Comparison of ENCODE assay signal across 1 cellular context in the genomic region with DNA sequence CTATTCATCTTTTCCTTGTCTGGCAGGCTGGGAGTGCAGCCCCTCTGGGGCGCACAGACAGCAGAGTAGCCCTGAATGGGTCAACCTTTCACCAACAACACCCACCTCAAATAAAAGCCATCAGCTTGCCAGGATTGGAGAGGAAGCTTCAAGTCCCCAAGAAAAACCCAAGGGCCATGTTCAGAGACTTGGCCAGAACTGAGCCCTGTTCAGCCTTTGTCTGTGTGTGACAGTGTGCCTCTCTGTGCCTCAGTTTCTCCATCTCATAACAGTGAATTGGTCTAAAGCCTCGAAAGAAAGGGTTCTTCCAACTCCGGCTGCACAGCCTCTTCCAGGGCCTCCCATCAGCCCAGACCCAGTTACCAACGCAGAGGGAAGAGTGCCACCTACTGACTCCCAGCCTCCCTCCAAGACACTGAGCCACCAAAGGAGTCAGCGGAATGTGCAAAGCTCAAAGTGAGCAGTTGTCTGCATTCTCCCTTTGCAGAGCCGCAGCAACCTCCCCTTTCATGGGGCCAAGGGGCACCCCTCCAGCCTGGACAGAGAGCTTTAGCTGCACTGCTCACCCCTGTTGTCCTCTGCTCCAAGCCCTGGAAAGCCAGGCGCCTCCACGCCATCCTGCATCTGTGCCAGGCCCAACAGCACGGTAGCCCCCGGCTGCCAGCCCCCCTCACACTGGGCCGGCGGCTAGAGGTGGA.
TF ChIP-seq lines count a peak whose summit lies in the region.

No MANE protein-coding gene starts in this region.

TF ChIP-seq in HepG2, 621 proteins besides CTCF, POLR2A, EP300 and RAD21 (continued from another document and continues in another):
- TF ChIP-seq ASH2L (IDR thresholded peaks at IDR 0.05; ENCODE audit: insufficient read length, low read depth, low read length) (no peak), ZNF878 (CRISPR knock-in tag; IDR thresholded peaks at IDR 0.05) (no peak), NR1H2 (CRISPR knock-in tag; IDR thresholded peaks at IDR 0.05; ENCODE audit: borderline replicate concordance, low read depth) (no peak), ZBTB40 (IDR thresholded peaks at IDR 0.05) (no peak), ZBTB40 (CRISPR knock-in tag; IDR thresholded peaks at IDR 0.05) (0 out of 2 replicates have a peak, but pooled peaks have one; percentile 8), ZNF589 (CRISPR knock-in tag; conservative IDR thresholded peaks at IDR 0.05) (no peak), ZNF629 (CRISPR knock-in tag; conservative IDR thresholded peaks at IDR 0.05) (no peak), ZNF605 (CRISPR knock-in tag; IDR thresholded peaks at IDR 0.05) (no peak), MAFG (CRISPR knock-in tag; IDR thresholded peaks at IDR 0.05) (0 out of 2 replicates have a peak, but pooled peaks have one; percentile 1), ZBTB7A (CRISPR knock-in tag; IDR thresholded peaks at IDR 0.05) (no peak), CSRNP1 (CRISPR knock-in tag; IDR thresholded peaks at IDR 0.05) (no peak), ZNF790 (CRISPR knock-in tag; IDR thresholded peaks at IDR 0.05; ENCODE audit: borderline replicate concordance) (no peak), IKZF4 (CRISPR knock-in tag; IDR thresholded peaks at IDR 0.05; ENCODE audit: borderline replicate concordance, low read depth, not compliant biosample characterization) (no peak), ZNF879 (CRISPR knock-in tag; IDR thresholded peaks at IDR 0.05) (no peak), KDM3A (CRISPR knock-in tag; IDR thresholded peaks at IDR 0.05; ENCODE audit: low read depth) (no peak), PREB (CRISPR knock-in tag; IDR thresholded peaks at IDR 0.05) (no peak), ZNF484 (CRISPR knock-in tag; IDR thresholded peaks at IDR 0.05; ENCODE audit: borderline replicate concordance, low read depth) (no peak)
- TF ChIP-seq, protein P1, sequence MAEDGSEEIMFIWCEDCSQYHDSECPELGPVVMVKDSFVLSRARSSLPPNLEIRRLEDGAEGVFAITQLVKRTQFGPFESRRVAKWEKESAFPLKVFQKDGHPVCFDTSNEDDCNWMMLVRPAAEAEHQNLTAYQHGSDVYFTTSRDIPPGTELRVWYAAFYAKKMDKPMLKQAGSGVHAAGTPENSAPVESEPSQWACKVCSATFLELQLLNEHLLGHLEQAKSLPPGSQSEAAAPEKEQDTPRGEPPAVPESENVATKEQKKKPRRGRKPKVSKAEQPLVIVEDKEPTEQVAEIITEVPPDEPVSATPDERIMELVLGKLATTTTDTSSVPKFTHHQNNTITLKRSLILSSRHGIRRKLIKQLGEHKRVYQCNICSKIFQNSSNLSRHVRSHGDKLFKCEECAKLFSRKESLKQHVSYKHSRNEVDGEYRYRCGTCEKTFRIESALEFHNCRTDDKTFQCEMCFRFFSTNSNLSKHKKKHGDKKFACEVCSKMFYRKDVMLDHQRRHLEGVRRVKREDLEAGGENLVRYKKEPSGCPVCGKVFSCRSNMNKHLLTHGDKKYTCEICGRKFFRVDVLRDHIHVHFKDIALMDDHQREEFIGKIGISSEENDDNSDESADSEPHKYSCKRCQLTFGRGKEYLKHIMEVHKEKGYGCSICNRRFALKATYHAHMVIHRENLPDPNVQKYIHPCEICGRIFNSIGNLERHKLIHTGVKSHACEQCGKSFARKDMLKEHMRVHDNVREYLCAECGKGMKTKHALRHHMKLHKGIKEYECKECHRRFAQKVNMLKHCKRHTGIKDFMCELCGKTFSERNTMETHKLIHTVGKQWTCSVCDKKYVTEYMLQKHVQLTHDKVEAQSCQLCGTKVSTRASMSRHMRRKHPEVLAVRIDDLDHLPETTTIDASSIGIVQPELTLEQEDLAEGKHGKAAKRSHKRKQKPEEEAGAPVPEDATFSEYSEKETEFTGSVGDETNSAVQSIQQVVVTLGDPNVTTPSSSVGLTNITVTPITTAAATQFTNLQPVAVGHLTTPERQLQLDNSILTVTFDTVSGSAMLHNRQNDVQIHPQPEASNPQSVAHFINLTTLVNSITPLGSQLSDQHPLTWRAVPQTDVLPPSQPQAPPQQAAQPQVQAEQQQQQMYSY (CRISPR knock-in tag; IDR thresholded peaks at IDR 0.05) = no peak
- TF ChIP-seq, protein P2, sequence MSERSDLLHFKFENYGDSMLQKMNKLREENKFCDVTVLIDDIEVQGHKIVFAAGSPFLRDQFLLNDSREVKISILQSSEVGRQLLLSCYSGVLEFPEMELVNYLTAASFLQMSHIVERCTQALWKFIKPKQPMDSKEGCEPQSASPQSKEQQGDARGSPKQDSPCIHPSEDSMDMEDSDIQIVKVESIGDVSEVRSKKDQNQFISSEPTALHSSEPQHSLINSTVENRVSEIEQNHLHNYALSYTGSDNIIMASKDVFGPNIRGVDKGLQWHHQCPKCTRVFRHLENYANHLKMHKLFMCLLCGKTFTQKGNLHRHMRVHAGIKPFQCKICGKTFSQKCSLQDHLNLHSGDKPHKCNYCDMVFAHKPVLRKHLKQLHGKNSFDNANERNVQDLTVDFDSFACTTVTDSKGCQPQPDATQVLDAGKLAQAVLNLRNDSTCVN (CRISPR knock-in tag; IDR thresholded peaks at IDR 0.05; ENCODE audit: borderline replicate concordance) = no peak
- TF ChIP-seq, protein P3, sequence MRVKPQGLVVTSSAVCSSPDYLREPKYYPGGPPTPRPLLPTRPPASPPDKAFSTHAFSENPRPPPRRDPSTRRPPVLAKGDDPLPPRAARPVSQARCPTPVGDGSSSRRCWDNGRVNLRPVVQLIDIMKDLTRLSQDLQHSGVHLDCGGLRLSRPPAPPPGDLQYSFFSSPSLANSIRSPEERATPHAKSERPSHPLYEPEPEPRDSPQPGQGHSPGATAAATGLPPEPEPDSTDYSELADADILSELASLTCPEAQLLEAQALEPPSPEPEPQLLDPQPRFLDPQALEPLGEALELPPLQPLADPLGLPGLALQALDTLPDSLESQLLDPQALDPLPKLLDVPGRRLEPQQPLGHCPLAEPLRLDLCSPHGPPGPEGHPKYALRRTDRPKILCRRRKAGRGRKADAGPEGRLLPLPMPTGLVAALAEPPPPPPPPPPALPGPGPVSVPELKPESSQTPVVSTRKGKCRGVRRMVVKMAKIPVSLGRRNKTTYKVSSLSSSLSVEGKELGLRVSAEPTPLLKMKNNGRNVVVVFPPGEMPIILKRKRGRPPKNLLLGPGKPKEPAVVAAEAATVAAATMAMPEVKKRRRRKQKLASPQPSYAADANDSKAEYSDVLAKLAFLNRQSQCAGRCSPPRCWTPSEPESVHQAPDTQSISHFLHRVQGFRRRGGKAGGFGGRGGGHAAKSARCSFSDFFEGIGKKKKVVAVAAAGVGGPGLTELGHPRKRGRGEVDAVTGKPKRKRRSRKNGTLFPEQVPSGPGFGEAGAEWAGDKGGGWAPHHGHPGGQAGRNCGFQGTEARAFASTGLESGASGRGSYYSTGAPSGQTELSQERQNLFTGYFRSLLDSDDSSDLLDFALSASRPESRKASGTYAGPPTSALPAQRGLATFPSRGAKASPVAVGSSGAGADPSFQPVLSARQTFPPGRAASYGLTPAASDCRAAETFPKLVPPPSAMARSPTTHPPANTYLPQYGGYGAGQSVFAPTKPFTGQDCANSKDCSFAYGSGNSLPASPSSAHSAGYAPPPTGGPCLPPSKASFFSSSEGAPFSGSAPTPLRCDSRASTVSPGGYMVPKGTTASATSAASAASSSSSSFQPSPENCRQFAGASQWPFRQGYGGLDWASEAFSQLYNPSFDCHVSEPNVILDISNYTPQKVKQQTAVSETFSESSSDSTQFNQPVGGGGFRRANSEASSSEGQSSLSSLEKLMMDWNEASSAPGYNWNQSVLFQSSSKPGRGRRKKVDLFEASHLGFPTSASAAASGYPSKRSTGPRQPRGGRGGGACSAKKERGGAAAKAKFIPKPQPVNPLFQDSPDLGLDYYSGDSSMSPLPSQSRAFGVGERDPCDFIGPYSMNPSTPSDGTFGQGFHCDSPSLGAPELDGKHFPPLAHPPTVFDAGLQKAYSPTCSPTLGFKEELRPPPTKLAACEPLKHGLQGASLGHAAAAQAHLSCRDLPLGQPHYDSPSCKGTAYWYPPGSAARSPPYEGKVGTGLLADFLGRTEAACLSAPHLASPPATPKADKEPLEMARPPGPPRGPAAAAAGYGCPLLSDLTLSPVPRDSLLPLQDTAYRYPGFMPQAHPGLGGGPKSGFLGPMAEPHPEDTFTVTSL (CRISPR knock-in tag; IDR thresholded peaks at IDR 0.05; ENCODE audit: borderline replicate concordance) = no peak
- TF ChIP-seq, protein P4, sequence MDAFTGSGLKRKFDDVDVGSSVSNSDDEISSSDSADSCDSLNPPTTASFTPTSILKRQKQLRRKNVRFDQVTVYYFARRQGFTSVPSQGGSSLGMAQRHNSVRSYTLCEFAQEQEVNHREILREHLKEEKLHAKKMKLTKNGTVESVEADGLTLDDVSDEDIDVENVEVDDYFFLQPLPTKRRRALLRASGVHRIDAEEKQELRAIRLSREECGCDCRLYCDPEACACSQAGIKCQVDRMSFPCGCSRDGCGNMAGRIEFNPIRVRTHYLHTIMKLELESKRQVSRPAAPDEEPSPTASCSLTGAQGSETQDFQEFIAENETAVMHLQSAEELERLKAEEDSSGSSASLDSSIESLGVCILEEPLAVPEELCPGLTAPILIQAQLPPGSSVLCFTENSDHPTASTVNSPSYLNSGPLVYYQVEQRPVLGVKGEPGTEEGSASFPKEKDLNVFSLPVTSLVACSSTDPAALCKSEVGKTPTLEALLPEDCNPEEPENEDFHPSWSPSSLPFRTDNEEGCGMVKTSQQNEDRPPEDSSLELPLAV (CRISPR knock-in tag; conservative IDR thresholded peaks at IDR 0.05; ENCODE audit: low read depth) = no peak
